In the genomic region with DNA sequence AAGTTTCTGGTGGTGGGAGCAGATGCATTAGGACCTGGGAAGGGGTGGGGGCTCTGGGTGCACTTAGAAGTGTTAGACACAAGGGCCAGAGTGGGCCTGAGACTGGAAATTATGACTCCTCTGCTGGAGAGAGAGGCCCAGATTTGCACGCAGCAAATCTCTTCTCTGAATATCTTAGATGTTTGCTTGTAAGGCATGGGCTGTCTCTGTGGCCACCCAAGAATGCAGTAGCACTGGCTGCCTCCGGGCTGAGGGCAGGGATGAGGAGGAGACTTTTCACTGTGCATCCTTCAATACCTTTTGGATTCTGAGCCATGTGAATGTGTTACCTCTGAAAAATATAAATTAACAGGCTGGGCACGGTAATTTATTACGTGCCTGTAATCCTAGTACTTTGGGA, we compare ENCODE assay signal across 17 cellular contexts. TPM values are rescaled to one million over a fixed set of nuclear protein-coding genes. Genes with fewer than 3 reads are reported as not detected.
A peak's percentile ranks its signal among the peaks of the same experiment; 100 is the strongest.
DNase-seq lines count a peak whose midpoint lies in the region; TF ChIP-seq lines count a peak whose summit lies in the region.
"Had no signal": no experiment of that assay in that cellular context is flagged by ENCODE, and none has a peak within 500 bp of the region (broad histone marks: within the 10 kb centered on the region; RNA-seq: fewer than 3 reads in every experiment).

No MANE protein-coding gene starts in this region.

- H3K9me2 ChIP-seq in GM23248 (ENCODE audit: insufficient read depth): no peaks in the 10 kb centered on the region

- H3K9ac ChIP-seq in GM23248: no peak overlapping the region

- H4K20me1 ChIP-seq in GM23248 (ENCODE audit: insufficient read depth): no peaks in the 10 kb centered on the region

- H3K4me2 ChIP-seq in GM23248 (ENCODE audit: unreplicated experiment): no peak overlapping the region

- H3K36me3 ChIP-seq in GM23248 (ENCODE audit: low read depth): no peaks in the 10 kb centered on the region
- H3K36me3 ChIP-seq: MG63 had no signal

- H3F3A ChIP-seq in GM23248 (ENCODE audit: insufficient read depth): no peaks in the 10 kb centered on the region

- H3K27me3 ChIP-seq in GM23248 (replicated peaks; ENCODE audit: insufficient read depth): no peaks in the 10 kb centered on the region
- H3K27me3 ChIP-seq: MG63 had no signal

- H3K27ac Mint-ChIP-seq in type B pancreatic cell: peak overlapping the region; percentile 81

- H3K9me3 Mint-ChIP-seq in type B pancreatic cell: no peaks in the 10 kb centered on the region

- H3K9me3 ChIP-seq in GM23248 (ENCODE audit: low read depth): no peaks in the 10 kb centered on the region
- H3K9me3 ChIP-seq: MG63 had no signal

- peaks cover 7% of the 10 kb centered on the region; the same call in 1 of the 2 replicates for H3K4me1 ChIP-seq in GM23248 (ENCODE audit: insufficient read depth)

- peaks cover 5% of the 10 kb centered on the region for H3K4me1 Mint-ChIP-seq in type B pancreatic cell (ENCODE audit: unreplicated experiment)

- DNase-seq in GM23248 (peak; percentile 45), astrocyte of the hippocampus (ENCODE audit: low read depth, low spot score) (peak; percentile 46), fibroblast of peridontal ligament (ENCODE audit: extremely low read depth) (peak; percentile 33), type B pancreatic cell (ENCODE audit: extremely low spot score, unreplicated experiment) (no peak), NOMO-1 treated with DMSO at 0.1 percent for 48 hours (lab: John Stamatoyannopoulos, UW; ENCODE audit: unreplicated experiment) (no peak), NCI-H146 (lab: John Stamatoyannopoulos, UW) (no peak)
- DNase-seq in activated naive CD4-positive, alpha-beta T cell treated with Interleukin-2 at 50 U/mL for 16 hours: no peak
- DNase-seq: C1 segment of cervical spinal cord, DMS79 treated with DMSO at 0.1 percent for 48 hours, MG63, NCI-H1092, NCI-H510A treated with DMSO at 0.1 percent for 48 hours, NCI-H82, Right ventricle myocardium superior had no signal

- H3K36me3 Mint-ChIP-seq in type B pancreatic cell: no peaks in the 10 kb centered on the region

- no peaks in the 10 kb centered on the region for H3K79me2 ChIP-seq in GM23248 (ENCODE audit: insufficient read depth)

- 33 to 42% methylated on average over 4 of the region's 4 CpGs for WGBS in GM23248 (ENCODE audit: low coverage in 1 of 2, low lambda C conversion rate in 2 of 2, missing lambda C conversion rate in 2 of 2), 2 experiments

- H3K4me3 ChIP-seq in GM23248: no peak overlapping the region
- H3K4me3 ChIP-seq: GM12878, MG63, SK-N-MC had no signal

- no peak for TF ChIP-seq CTCF in type B pancreatic cell (conservative IDR thresholded peaks at IDR 0.05)

- in situ Hi-C loops in GM23248 (cut with MboI): no loop called here

- no peak overlapping the region for H2AFZ ChIP-seq in GM23248

- no peak overlapping the region for H3K27ac ChIP-seq in GM23248
- H3K27ac ChIP-seq: SK-N-MC had no signal

- no peaks in the 10 kb centered on the region for H3K27me3 Mint-ChIP-seq in type B pancreatic cell

- no peak overlapping the region for H3K4me3 Mint-ChIP-seq in type B pancreatic cell

RNA-seq across cellular contexts. Expression of a gene that starts 14.0 kb away (rescaled TPM):
- 18.0 and 34.9 TPM in 2 replicates for total RNA-seq in GM23248 (2014; rRNA removed; shearing (Covaris generic))
- 29.3 and 30.5 TPM in 2 replicates for polyA plus RNA-seq in GM23248 (2016; fragmentation: Nextera tagmentation; extraction: Ambion mirVana)
- total RNA-seq in type B pancreatic cell (ENCODE audit: low replicate concordance): 31.1 and 39.2 TPM in 2 replicates

RNA-seq across cellular contexts. Expression of a gene that starts 14.2 kb away (rescaled TPM):
- total RNA-seq in GM23248 (2014; rRNA removed; shearing (Covaris generic)): 12.8 and 32.1 TPM in 2 replicates
- 31.0 and 34.7 TPM in 2 replicates for polyA plus RNA-seq in GM23248 (2016; fragmentation: Nextera tagmentation; extraction: Ambion mirVana)
- 31.4 and 32.9 TPM in 2 replicates for total RNA-seq in type B pancreatic cell (ENCODE audit: low replicate concordance)

RNA-seq across cellular contexts. Expression of a gene that starts 14.3 kb away (rescaled TPM):
- 19.3 and 23.7 TPM in 2 replicates for total RNA-seq in GM23248 (2014; rRNA removed; shearing (Covaris generic))
- 2.5 and 2.6 TPM in 2 replicates for polyA plus RNA-seq in GM23248 (2016; fragmentation: Nextera tagmentation; extraction: Ambion mirVana)
- total RNA-seq in type B pancreatic cell (ENCODE audit: low replicate concordance): 26.2 and 33.9 TPM in 2 replicates

RNA-seq across cellular contexts. Expression of a gene that starts 22.4 kb away (rescaled TPM):
- total RNA-seq in GM23248 (2014; rRNA removed; shearing (Covaris generic)): 0.25 and 1.3 TPM in 2 replicates
- polyA plus RNA-seq in GM23248 (2016; fragmentation: Nextera tagmentation; extraction: Ambion mirVana): 0.34 TPM in 1 of 2 replicates, not detected in the other
- total RNA-seq in type B pancreatic cell (ENCODE audit: low replicate concordance): 10.1 and 16.6 TPM in 2 replicates

RNA-seq across cellular contexts. Expression of a gene that starts 22.4 kb away (rescaled TPM):
- 0.51 and 2.1 TPM in 2 replicates for total RNA-seq in GM23248 (2014; rRNA removed; shearing (Covaris generic))
- 1.2 TPM in 2 replicates for polyA plus RNA-seq in GM23248 (2016; fragmentation: Nextera tagmentation; extraction: Ambion mirVana)
- 4.9 and 11.1 TPM in 2 replicates for total RNA-seq in type B pancreatic cell (ENCODE audit: low replicate concordance)
- total RNA-seq: H4 had no signal

Comparison
In these comparisons a context has a peak if more than half of its experiments do, and no peak if none do; other contexts are left out.
1. DNase-seq: peak in GM23248 (single experiment), astrocyte of the hippocampus (single experiment) and fibroblast of peridontal ligament (single experiment); none in type B pancreatic cell (single experiment), NOMO-1 treated with DMSO at 0.1 percent for 48 hours (single experiment), activated naive CD4-positive, alpha-beta T cell treated with Interleukin-2 at 50 U/mL for 16 hours (single experiment) and NCI-H146 (single experiment).